In the genomic region with DNA sequence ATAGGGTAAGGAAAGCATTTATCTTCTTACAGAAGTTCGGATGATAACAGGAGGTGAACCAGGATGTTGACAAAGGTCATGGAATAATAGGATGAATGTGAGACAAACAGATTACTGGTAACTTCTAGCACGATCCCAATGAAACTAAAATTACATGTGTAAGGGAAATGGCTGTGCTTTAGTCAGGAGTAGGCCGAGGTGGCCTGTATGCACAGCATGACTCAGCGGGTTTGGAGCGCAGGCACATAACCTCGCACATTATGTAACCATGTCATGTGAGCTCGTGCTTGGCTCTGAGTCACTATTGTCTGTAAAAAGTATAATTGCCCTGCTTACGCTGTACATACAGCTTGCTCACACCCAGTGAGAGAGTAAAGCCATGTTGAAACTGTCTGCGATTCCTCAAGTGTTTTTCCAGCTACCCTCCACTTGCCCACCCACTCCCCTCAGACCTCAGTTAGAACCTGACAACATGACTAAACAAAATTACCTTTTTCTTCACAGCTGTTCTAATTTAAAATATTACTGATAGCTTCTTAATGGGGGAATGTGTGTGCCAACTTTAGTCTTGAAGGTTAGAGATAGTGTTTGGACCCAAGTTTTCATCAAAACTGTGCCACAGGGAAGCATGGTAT, we compare ENCODE assay signal across 1 cellular context.
TF ChIP-seq lines count a peak whose summit lies in the region.

No MANE protein-coding gene starts in this region.

TF ChIP-seq in K562, 482 proteins besides CTCF, POLR2A, EP300 and RAD21 (continued from another document and continues in another):
- TF ChIP-seq, protein P1, sequence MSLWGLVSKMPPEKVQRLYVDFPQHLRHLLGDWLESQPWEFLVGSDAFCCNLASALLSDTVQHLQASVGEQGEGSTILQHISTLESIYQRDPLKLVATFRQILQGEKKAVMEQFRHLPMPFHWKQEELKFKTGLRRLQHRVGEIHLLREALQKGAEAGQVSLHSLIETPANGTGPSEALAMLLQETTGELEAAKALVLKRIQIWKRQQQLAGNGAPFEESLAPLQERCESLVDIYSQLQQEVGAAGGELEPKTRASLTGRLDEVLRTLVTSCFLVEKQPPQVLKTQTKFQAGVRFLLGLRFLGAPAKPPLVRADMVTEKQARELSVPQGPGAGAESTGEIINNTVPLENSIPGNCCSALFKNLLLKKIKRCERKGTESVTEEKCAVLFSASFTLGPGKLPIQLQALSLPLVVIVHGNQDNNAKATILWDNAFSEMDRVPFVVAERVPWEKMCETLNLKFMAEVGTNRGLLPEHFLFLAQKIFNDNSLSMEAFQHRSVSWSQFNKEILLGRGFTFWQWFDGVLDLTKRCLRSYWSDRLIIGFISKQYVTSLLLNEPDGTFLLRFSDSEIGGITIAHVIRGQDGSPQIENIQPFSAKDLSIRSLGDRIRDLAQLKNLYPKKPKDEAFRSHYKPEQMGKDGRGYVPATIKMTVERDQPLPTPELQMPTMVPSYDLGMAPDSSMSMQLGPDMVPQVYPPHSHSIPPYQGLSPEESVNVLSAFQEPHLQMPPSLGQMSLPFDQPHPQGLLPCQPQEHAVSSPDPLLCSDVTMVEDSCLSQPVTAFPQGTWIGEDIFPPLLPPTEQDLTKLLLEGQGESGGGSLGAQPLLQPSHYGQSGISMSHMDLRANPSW (CRISPR knock-in tag; IDR thresholded peaks at IDR 0.05): no peak
- TF ChIP-seq, protein P2, sequence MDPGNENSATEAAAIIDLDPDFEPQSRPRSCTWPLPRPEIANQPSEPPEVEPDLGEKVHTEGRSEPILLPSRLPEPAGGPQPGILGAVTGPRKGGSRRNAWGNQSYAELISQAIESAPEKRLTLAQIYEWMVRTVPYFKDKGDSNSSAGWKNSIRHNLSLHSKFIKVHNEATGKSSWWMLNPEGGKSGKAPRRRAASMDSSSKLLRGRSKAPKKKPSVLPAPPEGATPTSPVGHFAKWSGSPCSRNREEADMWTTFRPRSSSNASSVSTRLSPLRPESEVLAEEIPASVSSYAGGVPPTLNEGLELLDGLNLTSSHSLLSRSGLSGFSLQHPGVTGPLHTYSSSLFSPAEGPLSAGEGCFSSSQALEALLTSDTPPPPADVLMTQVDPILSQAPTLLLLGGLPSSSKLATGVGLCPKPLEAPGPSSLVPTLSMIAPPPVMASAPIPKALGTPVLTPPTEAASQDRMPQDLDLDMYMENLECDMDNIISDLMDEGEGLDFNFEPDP (CRISPR knock-in tag; IDR thresholded peaks at IDR 0.05): no peak
- TF ChIP-seq, protein P3, sequence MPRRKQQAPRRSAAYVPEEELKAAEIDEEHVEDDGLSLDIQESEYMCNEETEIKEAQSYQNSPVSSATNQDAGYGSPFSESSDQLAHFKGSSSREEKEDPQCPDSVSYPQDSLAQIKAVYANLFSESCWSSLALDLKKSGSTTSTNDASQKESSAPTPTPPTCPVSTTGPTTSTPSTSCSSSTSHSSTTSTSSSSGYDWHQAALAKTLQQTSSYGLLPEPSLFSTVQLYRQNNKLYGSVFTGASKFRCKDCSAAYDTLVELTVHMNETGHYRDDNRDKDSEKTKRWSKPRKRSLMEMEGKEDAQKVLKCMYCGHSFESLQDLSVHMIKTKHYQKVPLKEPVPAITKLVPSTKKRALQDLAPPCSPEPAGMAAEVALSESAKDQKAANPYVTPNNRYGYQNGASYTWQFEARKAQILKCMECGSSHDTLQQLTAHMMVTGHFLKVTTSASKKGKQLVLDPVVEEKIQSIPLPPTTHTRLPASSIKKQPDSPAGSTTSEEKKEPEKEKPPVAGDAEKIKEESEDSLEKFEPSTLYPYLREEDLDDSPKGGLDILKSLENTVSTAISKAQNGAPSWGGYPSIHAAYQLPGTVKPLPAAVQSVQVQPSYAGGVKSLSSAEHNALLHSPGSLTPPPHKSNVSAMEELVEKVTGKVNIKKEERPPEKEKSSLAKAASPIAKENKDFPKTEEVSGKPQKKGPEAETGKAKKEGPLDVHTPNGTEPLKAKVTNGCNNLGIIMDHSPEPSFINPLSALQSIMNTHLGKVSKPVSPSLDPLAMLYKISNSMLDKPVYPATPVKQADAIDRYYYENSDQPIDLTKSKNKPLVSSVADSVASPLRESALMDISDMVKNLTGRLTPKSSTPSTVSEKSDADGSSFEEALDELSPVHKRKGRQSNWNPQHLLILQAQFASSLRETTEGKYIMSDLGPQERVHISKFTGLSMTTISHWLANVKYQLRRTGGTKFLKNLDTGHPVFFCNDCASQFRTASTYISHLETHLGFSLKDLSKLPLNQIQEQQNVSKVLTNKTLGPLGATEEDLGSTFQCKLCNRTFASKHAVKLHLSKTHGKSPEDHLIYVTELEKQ (CRISPR knock-in tag; IDR thresholded peaks at IDR 0.05): no peak
- TF ChIP-seq EP400 (IDR thresholded peaks at IDR 0.05) (no peak), ZNF175 (CRISPR knock-in tag; IDR thresholded peaks at IDR 0.05; ENCODE audit: low read depth) (peak; percentile 71; the same call in 1 of the 2 replicates), ZNF232 (CRISPR knock-in tag; IDR thresholded peaks at IDR 0.05) (no peak), FOXJ3 (CRISPR knock-in tag; IDR thresholded peaks at IDR 0.05) (no peak), TSC22D4 (tag; IDR thresholded peaks at IDR 0.05) (no peak), ZFP1 (CRISPR knock-in tag; IDR thresholded peaks at IDR 0.05) (no peak), ZNF165 (CRISPR knock-in tag; IDR thresholded peaks at IDR 0.05; ENCODE audit: borderline replicate concordance) (no peak), ETV1 (tag; conservative IDR thresholded peaks at IDR 0.05; ENCODE audit: low read depth) (no peak), POLR3G (IDR thresholded peaks at IDR 0.05; ENCODE audit: extremely low read depth, insufficient read length, insufficient replicate concordance) (no peak), RBBP5 (IDR thresholded peaks at IDR 0.05; ENCODE audit: borderline replicate concordance, insufficient read depth, low read length, poor library complexity, severe bottlenecking) (no peak), TEAD2 (tag; IDR thresholded peaks at IDR 0.05) (peak; percentile 88), PYGO2 (tag; IDR thresholded peaks at IDR 0.05) (peak; percentile 81; the same call in 1 of the 2 replicates), RUNX1 (IDR thresholded peaks at IDR 0.05; ENCODE audit: low read depth) (no peak), HEY1 (CRISPR knock-in tag; IDR thresholded peaks at IDR 0.05; ENCODE audit: borderline replicate concordance) (no peak), FOXK1 (CRISPR knock-in tag; IDR thresholded peaks at IDR 0.05; ENCODE audit: borderline replicate concordance) (no peak), MAZ (CRISPR knock-in tag; conservative IDR thresholded peaks at IDR 0.05 in 1 of 2, IDR thresholded peaks at IDR 0.05 in 1 of 2) (no peak), DIDO1 (tag; IDR thresholded peaks at IDR 0.05; ENCODE audit: low read depth) (peak; percentile 22; the same call in 1 of the 2 replicates), MTA3 (IDR thresholded peaks at IDR 0.05; ENCODE audit: borderline replicate concordance) (peak; percentile 57; the same call in 1 of the 2 replicates)
- TF ChIP-seq, protein P4, sequence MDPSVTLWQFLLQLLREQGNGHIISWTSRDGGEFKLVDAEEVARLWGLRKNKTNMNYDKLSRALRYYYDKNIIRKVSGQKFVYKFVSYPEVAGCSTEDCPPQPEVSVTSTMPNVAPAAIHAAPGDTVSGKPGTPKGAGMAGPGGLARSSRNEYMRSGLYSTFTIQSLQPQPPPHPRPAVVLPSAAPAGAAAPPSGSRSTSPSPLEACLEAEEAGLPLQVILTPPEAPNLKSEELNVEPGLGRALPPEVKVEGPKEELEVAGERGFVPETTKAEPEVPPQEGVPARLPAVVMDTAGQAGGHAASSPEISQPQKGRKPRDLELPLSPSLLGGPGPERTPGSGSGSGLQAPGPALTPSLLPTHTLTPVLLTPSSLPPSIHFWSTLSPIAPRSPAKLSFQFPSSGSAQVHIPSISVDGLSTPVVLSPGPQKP (CRISPR knock-in tag; IDR thresholded peaks at IDR 0.05): no peak
- TF ChIP-seq, protein P5, sequence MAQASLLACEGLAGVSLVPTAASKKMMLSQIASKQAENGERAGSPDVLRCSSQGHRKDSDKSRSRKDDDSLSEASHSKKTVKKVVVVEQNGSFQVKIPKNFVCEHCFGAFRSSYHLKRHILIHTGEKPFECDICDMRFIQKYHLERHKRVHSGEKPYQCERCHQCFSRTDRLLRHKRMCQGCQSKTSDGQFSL (CRISPR knock-in tag; IDR thresholded peaks at IDR 0.05): no peak
- TF ChIP-seq, protein P5 (tag; IDR thresholded peaks at IDR 0.05): peak in 1 of 2 experiments; percentile 75; a peak in 2 of 4 replicates
- TF ChIP-seq, protein P6, sequence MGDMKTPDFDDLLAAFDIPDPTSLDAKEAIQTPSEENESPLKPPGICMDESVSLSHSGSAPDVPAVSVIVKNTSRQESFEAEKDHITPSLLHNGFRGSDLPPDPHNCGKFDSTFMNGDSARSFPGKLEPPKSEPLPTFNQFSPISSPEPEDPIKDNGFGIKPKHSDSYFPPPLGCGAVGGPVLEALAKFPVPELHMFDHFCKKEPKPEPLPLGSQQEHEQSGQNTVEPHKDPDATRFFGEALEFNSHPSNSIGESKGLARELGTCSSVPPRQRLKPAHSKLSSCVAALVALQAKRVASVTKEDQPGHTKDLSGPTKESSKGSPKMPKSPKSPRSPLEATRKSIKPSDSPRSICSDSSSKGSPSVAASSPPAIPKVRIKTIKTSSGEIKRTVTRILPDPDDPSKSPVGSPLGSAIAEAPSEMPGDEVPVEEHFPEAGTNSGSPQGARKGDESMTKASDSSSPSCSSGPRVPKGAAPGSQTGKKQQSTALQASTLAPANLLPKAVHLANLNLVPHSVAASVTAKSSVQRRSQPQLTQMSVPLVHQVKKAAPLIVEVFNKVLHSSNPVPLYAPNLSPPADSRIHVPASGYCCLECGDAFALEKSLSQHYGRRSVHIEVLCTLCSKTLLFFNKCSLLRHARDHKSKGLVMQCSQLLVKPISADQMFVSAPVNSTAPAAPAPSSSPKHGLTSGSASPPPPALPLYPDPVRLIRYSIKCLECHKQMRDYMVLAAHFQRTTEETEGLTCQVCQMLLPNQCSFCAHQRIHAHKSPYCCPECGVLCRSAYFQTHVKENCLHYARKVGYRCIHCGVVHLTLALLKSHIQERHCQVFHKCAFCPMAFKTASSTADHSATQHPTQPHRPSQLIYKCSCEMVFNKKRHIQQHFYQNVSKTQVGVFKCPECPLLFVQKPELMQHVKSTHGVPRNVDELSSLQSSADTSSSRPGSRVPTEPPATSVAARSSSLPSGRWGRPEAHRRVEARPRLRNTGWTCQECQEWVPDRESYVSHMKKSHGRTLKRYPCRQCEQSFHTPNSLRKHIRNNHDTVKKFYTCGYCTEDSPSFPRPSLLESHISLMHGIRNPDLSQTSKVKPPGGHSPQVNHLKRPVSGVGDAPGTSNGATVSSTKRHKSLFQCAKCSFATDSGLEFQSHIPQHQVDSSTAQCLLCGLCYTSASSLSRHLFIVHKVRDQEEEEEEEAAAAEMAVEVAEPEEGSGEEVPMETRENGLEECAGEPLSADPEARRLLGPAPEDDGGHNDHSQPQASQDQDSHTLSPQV (IDR thresholded peaks at IDR 0.05): peak; percentile 98
- TF ChIP-seq, protein P7, sequence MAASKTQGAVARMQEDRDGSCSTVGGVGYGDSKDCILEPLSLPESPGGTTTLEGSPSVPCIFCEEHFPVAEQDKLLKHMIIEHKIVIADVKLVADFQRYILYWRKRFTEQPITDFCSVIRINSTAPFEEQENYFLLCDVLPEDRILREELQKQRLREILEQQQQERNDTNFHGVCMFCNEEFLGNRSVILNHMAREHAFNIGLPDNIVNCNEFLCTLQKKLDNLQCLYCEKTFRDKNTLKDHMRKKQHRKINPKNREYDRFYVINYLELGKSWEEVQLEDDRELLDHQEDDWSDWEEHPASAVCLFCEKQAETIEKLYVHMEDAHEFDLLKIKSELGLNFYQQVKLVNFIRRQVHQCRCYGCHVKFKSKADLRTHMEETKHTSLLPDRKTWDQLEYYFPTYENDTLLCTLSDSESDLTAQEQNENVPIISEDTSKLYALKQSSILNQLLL (CRISPR knock-in tag; IDR thresholded peaks at IDR 0.05; ENCODE audit: borderline replicate concordance): no peak
- TF ChIP-seq, protein P8, sequence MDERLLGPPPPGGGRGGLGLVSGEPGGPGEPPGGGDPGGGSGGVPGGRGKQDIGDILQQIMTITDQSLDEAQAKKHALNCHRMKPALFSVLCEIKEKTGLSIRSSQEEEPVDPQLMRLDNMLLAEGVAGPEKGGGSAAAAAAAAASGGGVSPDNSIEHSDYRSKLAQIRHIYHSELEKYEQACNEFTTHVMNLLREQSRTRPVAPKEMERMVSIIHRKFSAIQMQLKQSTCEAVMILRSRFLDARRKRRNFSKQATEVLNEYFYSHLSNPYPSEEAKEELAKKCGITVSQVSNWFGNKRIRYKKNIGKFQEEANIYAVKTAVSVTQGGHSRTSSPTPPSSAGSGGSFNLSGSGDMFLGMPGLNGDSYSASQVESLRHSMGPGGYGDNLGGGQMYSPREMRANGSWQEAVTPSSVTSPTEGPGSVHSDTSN (CRISPR knock-in tag; IDR thresholded peaks at IDR 0.05; ENCODE audit: low read depth): no peak
- TF ChIP-seq, protein P8 (tag; conservative IDR thresholded peaks at IDR 0.05; ENCODE audit: low read depth): peak; percentile 35; the same call in 1 of the 2 replicates
- TF ChIP-seq, protein P9, sequence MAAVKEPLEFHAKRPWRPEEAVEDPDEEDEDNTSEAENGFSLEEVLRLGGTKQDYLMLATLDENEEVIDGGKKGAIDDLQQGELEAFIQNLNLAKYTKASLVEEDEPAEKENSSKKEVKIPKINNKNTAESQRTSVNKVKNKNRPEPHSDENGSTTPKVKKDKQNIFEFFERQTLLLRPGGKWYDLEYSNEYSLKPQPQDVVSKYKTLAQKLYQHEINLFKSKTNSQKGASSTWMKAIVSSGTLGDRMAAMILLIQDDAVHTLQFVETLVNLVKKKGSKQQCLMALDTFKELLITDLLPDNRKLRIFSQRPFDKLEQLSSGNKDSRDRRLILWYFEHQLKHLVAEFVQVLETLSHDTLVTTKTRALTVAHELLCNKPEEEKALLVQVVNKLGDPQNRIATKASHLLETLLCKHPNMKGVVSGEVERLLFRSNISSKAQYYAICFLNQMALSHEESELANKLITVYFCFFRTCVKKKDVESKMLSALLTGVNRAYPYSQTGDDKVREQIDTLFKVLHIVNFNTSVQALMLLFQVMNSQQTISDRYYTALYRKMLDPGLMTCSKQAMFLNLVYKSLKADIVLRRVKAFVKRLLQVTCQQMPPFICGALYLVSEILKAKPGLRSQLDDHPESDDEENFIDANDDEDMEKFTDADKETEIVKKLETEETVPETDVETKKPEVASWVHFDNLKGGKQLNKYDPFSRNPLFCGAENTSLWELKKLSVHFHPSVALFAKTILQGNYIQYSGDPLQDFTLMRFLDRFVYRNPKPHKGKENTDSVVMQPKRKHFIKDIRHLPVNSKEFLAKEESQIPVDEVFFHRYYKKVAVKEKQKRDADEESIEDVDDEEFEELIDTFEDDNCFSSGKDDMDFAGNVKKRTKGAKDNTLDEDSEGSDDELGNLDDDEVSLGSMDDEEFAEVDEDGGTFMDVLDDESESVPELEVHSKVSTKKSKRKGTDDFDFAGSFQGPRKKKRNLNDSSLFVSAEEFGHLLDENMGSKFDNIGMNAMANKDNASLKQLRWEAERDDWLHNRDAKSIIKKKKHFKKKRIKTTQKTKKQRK (IDR thresholded peaks at IDR 0.05; ENCODE audit: borderline replicate concordance, low read depth, low read length): peak; percentile 85; the same call in 1 of the 2 replicates
